22 cellular contexts compared by ENCODE assay signal in genomic region chr10:4144802-4145201, GRCh38.
A peak's percentile ranks its signal among the peaks of the same experiment; 100 is the strongest.
DNase-seq lines count a peak whose midpoint lies in the region; ATAC-seq, FAIRE-seq and TF ChIP-seq lines count a peak whose summit lies in the region.
"Had no signal": no experiment of that assay in that cellular context is flagged by ENCODE, and none has a peak within 500 bp of the region (broad histone marks: within the 10 kb centered on the region; RNA-seq: fewer than 3 reads in every experiment).

No MANE protein-coding gene starts in this region.

- no peaks in the 10 kb centered on the region for H3K79me2 ChIP-seq in neural progenitor cell (ENCODE audit: low read depth)

- peaks cover 5% of the 10 kb centered on the region; the same call in 1 of the 3 replicates for H3K4me1 ChIP-seq in A549
- H3K4me1 ChIP-seq in adipocyte (ENCODE audit: control insufficient read depth, insufficient read depth, low read length) = no peaks in the 10 kb centered on the region
- H3K4me1 ChIP-seq in neural progenitor cell = no peaks in the 10 kb centered on the region
- H3K4me1 ChIP-seq: gastroesophageal sphincter, stomach, upper lobe of right lung had no signal

- POLR2A ChIA-PET in A549 (lab: Yijun Ruan, JAX) = no interaction called here

- no peaks in the 10 kb centered on the region for H3K27me3 ChIP-seq in adipocyte (replicated peaks; ENCODE audit: control insufficient read depth, insufficient read depth, low read length)
- H3K27me3 ChIP-seq in neural progenitor cell = no peaks in the 10 kb centered on the region
- H3K27me3 ChIP-seq: gastroesophageal sphincter, MG63, stomach, upper lobe of right lung had no signal

- H3K27ac Mint-ChIP-seq in neural progenitor cell (no peak overlapping the region), HFFc6 (no peak overlapping the region)
- H3K27ac Mint-ChIP-seq: CD4-positive, alpha-beta T cell had no signal

- H3K9me3 ChIP-seq in A549 (peaks cover 11% of the 10 kb centered on the region; the same call in 1 of the 3 replicates), adipocyte (ENCODE audit: control insufficient read depth, low read length) (peaks cover 13% of the 10 kb centered on the region), neural progenitor cell (ENCODE audit: low read depth) (no peaks in the 10 kb centered on the region)
- H3K9me3 ChIP-seq: upper lobe of right lung had no signal

- H3K4me3 ChIP-seq in A549 (no peak overlapping the region), adipocyte (ENCODE audit: low read length) (no peak overlapping the region), fibroblast of mammary gland (ENCODE audit: control insufficient read depth, low read depth, low read length) (no peak overlapping the region), neural progenitor cell (no peak overlapping the region)
- H3K4me3 ChIP-seq: gastroesophageal sphincter, MG63, stomach, upper lobe of right lung had no signal

- H3K9me3 Mint-ChIP-seq in neural progenitor cell (peaks cover 18% of the 10 kb centered on the region), HFFc6 (peaks cover 19% of the 10 kb centered on the region)

- TF ChIP-seq RAD21 in A549 (conservative IDR thresholded peaks at IDR 0.05 in 1 of 2, IDR thresholded peaks at IDR 0.05 in 1 of 2) = no peak

- H2AFZ ChIP-seq in neural progenitor cell (replicated peaks) = no peak overlapping the region

- H4K20me1 ChIP-seq in neural progenitor cell (ENCODE audit: low read depth) = no peaks in the 10 kb centered on the region

- peaks cover 5% of the 10 kb centered on the region for H3K27me3 Mint-ChIP-seq in neural progenitor cell (ENCODE audit: insufficient read depth, low read depth)
- peaks cover 1% of the 10 kb centered on the region; the same call in 1 of the 2 replicates for H3K27me3 Mint-ChIP-seq in HFFc6 (ENCODE audit: insufficient read depth)
- H3K27me3 Mint-ChIP-seq: CD4-positive, alpha-beta T cell had no signal

- H3K4me1 Mint-ChIP-seq in neural progenitor cell = peaks cover 7% of the 10 kb centered on the region
- H3K4me1 Mint-ChIP-seq in HFFc6 (ENCODE audit: low read depth) = peaks cover 8% of the 10 kb centered on the region

- CTCF ChIA-PET in A549 (lab: Yijun Ruan, JAX) = no interaction called here

- no peaks in the 10 kb centered on the region for H3K36me3 Mint-ChIP-seq in neural progenitor cell
- peaks cover 28% of the 10 kb centered on the region for H3K36me3 Mint-ChIP-seq in HFFc6 (ENCODE audit: low read depth)

- TF ChIP-seq EP300 in A549 (IDR thresholded peaks at IDR 0.05) = no peak

- no peak overlapping the region for H3K4me3 Mint-ChIP-seq in neural progenitor cell
- no peak overlapping the region for H3K4me3 Mint-ChIP-seq in HFFc6
- H3K4me3 Mint-ChIP-seq: CD4-positive, alpha-beta T cell had no signal

- H3K36me3 ChIP-seq in adipocyte (ENCODE audit: control insufficient read depth, insufficient read depth, low read length, severe bottlenecking) (no peaks in the 10 kb centered on the region), neural progenitor cell (no peaks in the 10 kb centered on the region)
- H3K36me3 ChIP-seq: gastroesophageal sphincter, MG63, stomach, upper lobe of right lung had no signal

- no peak for TF ChIP-seq CTCF in A549 (IDR thresholded peaks at IDR 0.05)
- no peak for TF ChIP-seq CTCF in fibroblast of mammary gland (conservative IDR thresholded peaks at IDR 0.05; ENCODE audit: control insufficient read depth, insufficient read depth, low read depth, low read length)
- TF ChIP-seq CTCF in neural progenitor cell (IDR thresholded peaks at IDR 0.05) = no peak
- no peak for TF ChIP-seq CTCF in HFFc6 (IDR thresholded peaks at IDR 0.05)

- H3K9ac ChIP-seq in adipocyte (ENCODE audit: low read length) = no peak overlapping the region
- no peak overlapping the region for H3K9ac ChIP-seq in neural progenitor cell

- FAIRE-seq in A549 (lab: Jason Lieb, UNC) = no peak

- DNase-seq in A549 (ENCODE audit: low read depth in 1 of 2, low spot score in 1 of 2) = no peak
- peak; percentile 16 for DNase-seq in H4 (ENCODE audit: low spot score)
- peak; percentile 22 for DNase-seq in adipocyte (ENCODE audit: low read depth)
- peak; percentile 51 for DNase-seq in fibroblast of mammary gland (ENCODE audit: low read depth)
- DNase-seq in neural progenitor cell (ENCODE audit: low spot score) = no peak
- no peak for DNase-seq in HFFc6
- DNase-seq: ACHN; activated CD4-positive, alpha-beta T cell treated with anti-CD3 and anti-CD28 coated beads for 48 hours; activated CD8-positive, alpha-beta memory T cell treated with anti-CD3 and anti-CD28 coated beads, Interleukin-2, amount 50 U/mL, for 48 hours; activated gamma-delta T cell treated with Interleukin-2 at 50 U/mL for 16 hours; amniotic stem cell; CD4-positive, alpha-beta T cell; DMS79 treated with DMSO at 0.1 percent for 48 hours; MG63; NCI-H187; NCI-H446 treated with DMSO at 0.1 percent for 48 hours; stimulated activated CD4-positive, alpha-beta T cell treated with anti-CD3 and anti-CD28 coated beads, Interleukin-2, amount 100 ng/mL, for 24 hours; stomach; upper lobe of right lung had no signal

- H3K27ac ChIP-seq in A549 = no peak overlapping the region
- H3K27ac ChIP-seq in neural progenitor cell = no peak overlapping the region
- H3K27ac ChIP-seq: gastroesophageal sphincter, stomach, upper lobe of right lung had no signal

- ATAC-seq in A549 (no peak), HG03159 (IDR thresholded peaks at IDR 0.05; ENCODE audit: unreplicated experiment) (no peak), GM19467 (IDR thresholded peaks at IDR 0.05; ENCODE audit: unreplicated experiment) (no peak)
- ATAC-seq: gastroesophageal sphincter, upper lobe of right lung had no signal

- 50% methylated on average over 6 of the region's 6 CpGs for WGBS in A549 (ENCODE audit: missing lambda C conversion rate)

- H3K4me2 ChIP-seq in A549 = peak overlapping the region; percentile 32; the same call in 1 of the 3 replicates
- no peak overlapping the region for H3K4me2 ChIP-seq in neural progenitor cell

- TF ChIP-seq POLR2A in A549 (IDR thresholded peaks at IDR 0.05; ENCODE audit: low read length) = no peak

- no peaks in the 10 kb centered on the region for H3F3A ChIP-seq in neural progenitor cell (ENCODE audit: low read depth)

TF ChIP-seq in A549, 52 proteins besides CTCF, POLR2A, EP300 and RAD21:
- TF ChIP-seq POLR2AphosphoS2 (conservative IDR thresholded peaks at IDR 0.05; ENCODE audit: low read length) = no peak
- TF ChIP-seq CBX8 (IDR thresholded peaks at IDR 0.05) = no peak
- TF ChIP-seq FOSL2 (IDR thresholded peaks at IDR 0.05) = no peak
- TF ChIP-seq FOSL2 (CRISPR knock-in tag; IDR thresholded peaks at IDR 0.05) = peak; percentile 56

Comparison
In these comparisons a context has a peak if more than half of its experiments do, and no peak if none do; other contexts are left out.
1. DNase-seq: peak in H4 (single experiment), adipocyte (single experiment) and fibroblast of mammary gland (single experiment); none in A549 (0 of 2), neural progenitor cell (single experiment) and HFFc6 (single experiment).